ENCODE assay signal across 19 cellular contexts in genomic region chr11:94017446-94017845, GRCh38. TPM values are rescaled to one million over a fixed set of nuclear protein-coding genes. Genes with fewer than 3 reads are reported as not detected.
A peak's percentile ranks its signal among the peaks of the same experiment; 100 is the strongest.
DNase-seq lines count a peak whose midpoint lies in the region; ATAC-seq, FAIRE-seq and TF ChIP-seq lines count a peak whose summit lies in the region.
"Had no signal": no experiment of that assay in that cellular context is flagged by ENCODE, and none has a peak within 500 bp of the region (broad histone marks: within the 10 kb centered on the region; RNA-seq: fewer than 3 reads in every experiment).

No MANE protein-coding gene starts in this region.

- no peak overlapping the region for H3K4me3 Mint-ChIP-seq in GM23338
- H3K4me3 Mint-ChIP-seq: HFFc6 had no signal

- H2AFZ ChIP-seq in PC-9 (0 out of 2 replicates have a peak overlapping the region, but pooled peaks have one; percentile 3), GM23338 (no peak overlapping the region)

- ATAC-seq in GM23338, result no peak

- H3K9me2 ChIP-seq in PC-9 (ENCODE audit: insufficient read depth) (no peaks in the 10 kb centered on the region), GM23338 (ENCODE audit: insufficient read depth) (0 out of 2 replicates have a peak, but pooled peaks cover 11% of the 10 kb centered on the region)

- H3K79me2 ChIP-seq in PC-9 (ENCODE audit: low read depth), result no peaks in the 10 kb centered on the region
- no peaks in the 10 kb centered on the region for H3K79me2 ChIP-seq in GM23338 (replicated peaks; ENCODE audit: insufficient read depth)

- BruUV-seq in PC-9 (replicated peaks; lab: Mats Ljungman, UMichigan), result no TSS peak

- H3K4me2 ChIP-seq in PC-9, result no peak overlapping the region
- H3K4me2 ChIP-seq in GM23338, result no peak overlapping the region

- no peaks in the 10 kb centered on the region for H3K27me3 ChIP-seq in PC-9 (ENCODE audit: insufficient read depth, low read depth)
- no peaks in the 10 kb centered on the region for H3K27me3 ChIP-seq in bronchial epithelial cell (ENCODE audit: control insufficient read depth, insufficient read depth, low read length)
- H3K27me3 ChIP-seq in kidney epithelial cell (ENCODE audit: control insufficient read depth, insufficient read depth, low read length), result no peaks in the 10 kb centered on the region
- H3K27me3 ChIP-seq in GM23338 (ENCODE audit: insufficient read depth), result no peaks in the 10 kb centered on the region

- DNase-seq in ELR (ENCODE audit: low read depth) (peak; percentile 86), PC-9 (peak in 1 of 2 experiments; percentile 76), bronchial epithelial cell (ENCODE audit: low read depth) (peak; percentile 95), kidney epithelial cell (ENCODE audit: low read depth) (peak; percentile 51), SHP77 (lab: John Stamatoyannopoulos, UW) (no peak), NCI-H1048 (lab: John Stamatoyannopoulos, UW) (no peak), kidney glomerular epithelial cell (lab: John Stamatoyannopoulos, UW) (no peak), GM23338 (ENCODE audit: low spot score) (no peak)
- DNase-seq: C1 segment of cervical spinal cord; HFFc6; Karpas-422; NCI-H187; NCI-H345; NCI-H69; NK-92 treated with Interleukin-12 subunit alpha and Interleukin-12 subunit beta, amount 100 ng/mL, for 24 hours; OCI-M1 had no signal

- H3K27ac ChIP-seq in PC-9 (peak overlapping the region; percentile 28; the same call in 1 of the 2 replicates), GM23338 (ENCODE audit: low read depth) (no peak overlapping the region)
- H3K27ac ChIP-seq: RWPE1 had no signal

- H3K36me3 ChIP-seq in PC-9 (ENCODE audit: low read depth) (no peaks in the 10 kb centered on the region), bronchial epithelial cell (ENCODE audit: control insufficient read depth, insufficient read depth, low read length) (no peaks in the 10 kb centered on the region), kidney epithelial cell (ENCODE audit: control insufficient read depth, insufficient read depth, low read length) (no peaks in the 10 kb centered on the region), GM23338 (ENCODE audit: insufficient read depth) (peaks cover 3% of the 10 kb centered on the region; the same call in 1 of the 2 replicates)

- H3K9me3 ChIP-seq in PC-9 (ENCODE audit: insufficient read depth, low read depth), result peaks cover 8% of the 10 kb centered on the region

- H3K36me3 Mint-ChIP-seq in GM23338 (ENCODE audit: low read depth), result no peaks in the 10 kb centered on the region

- H3K4me3 ChIP-seq in PC-9, result no peak overlapping the region
- H3K4me3 ChIP-seq in bronchial epithelial cell (ENCODE audit: low read depth, low read length), result no peak overlapping the region
- no peak overlapping the region for H3K4me3 ChIP-seq in kidney epithelial cell (ENCODE audit: low read depth, low read length)
- H3K4me3 ChIP-seq in GM23338, result no peak overlapping the region

- CTCF ChIA-PET in PC-9 (lab: Charles Lee), result no interaction called here

- intact Hi-C loops in PC-9 (cut with micrococcal nuclease; ENCODE audit: unreplicated experiment), result no loop called here

- H3K27ac Mint-ChIP-seq in GM23338, result no peak overlapping the region
- H3K27ac Mint-ChIP-seq: HFFc6 had no signal

- H3K27me3 Mint-ChIP-seq in GM23338 (ENCODE audit: insufficient read depth, low read depth, poor library complexity), result peaks cover 2% of the 10 kb centered on the region

- peaks cover 17% of the 10 kb centered on the region for H3K9me3 Mint-ChIP-seq in GM23338

- peaks cover 5% of the 10 kb centered on the region for H3F3A ChIP-seq in PC-9 (ENCODE audit: insufficient read depth, low read depth)
- no peaks in the 10 kb centered on the region for H3F3A ChIP-seq in GM23338 (replicated peaks; ENCODE audit: low read depth)

- H3K4me1 ChIP-seq in PC-9 (replicated peaks; ENCODE audit: insufficient read depth), result peaks cover 29% of the 10 kb centered on the region
- no peaks in the 10 kb centered on the region for H3K4me1 ChIP-seq in GM23338 (ENCODE audit: insufficient read depth)

- no peaks in the 10 kb centered on the region for H4K20me1 ChIP-seq in PC-9 (ENCODE audit: insufficient read depth)
- H4K20me1 ChIP-seq in GM23338 (replicated peaks; ENCODE audit: insufficient read depth), result no peaks in the 10 kb centered on the region

- POLR2A ChIA-PET in PC-9 (lab: Charles Lee; ENCODE audit: unreplicated experiment), result no interaction called here

- H3K4me1 Mint-ChIP-seq in GM23338, result peaks cover 6% of the 10 kb centered on the region; the same call in 2 of the 3 replicates

- no peak for TF ChIP-seq CTCF in PC-9 (conservative IDR thresholded peaks at IDR 0.05)
- no peak for TF ChIP-seq CTCF in bronchial epithelial cell (IDR thresholded peaks at IDR 0.05; ENCODE audit: insufficient read depth, low read length, severe bottlenecking)
- no peak for TF ChIP-seq CTCF in kidney epithelial cell (IDR thresholded peaks at IDR 0.05; ENCODE audit: insufficient read depth, low read length, poor library complexity, severe bottlenecking)
- TF ChIP-seq CTCF in GM23338 (conservative IDR thresholded peaks at IDR 0.05; ENCODE audit: low read depth in 2 of 2), result no peak

- no peak for FAIRE-seq in bronchial epithelial cell (lab: Jason Lieb, UNC)
- FAIRE-seq: A204.1, H54 had no signal

TF ChIP-seq in GM23338, 12 proteins besides CTCF, POLR2A, EP300 and RAD21 (continues in another document):
- TF ChIP-seq NANOG (IDR thresholded peaks at IDR 0.05; ENCODE audit: borderline replicate concordance) (no peak), STAT1 (IDR thresholded peaks at IDR 0.05; ENCODE audit: unreplicated experiment) (no peak), EZH2 (IDR thresholded peaks at IDR 0.05; ENCODE audit: low read depth, unreplicated experiment) (no peak), CREB1 (CRISPR knock-in tag; IDR thresholded peaks at IDR 0.05; ENCODE audit: low read depth) (no peak), ETS1 (IDR thresholded peaks at IDR 0.05) (no peak), POLR2AphosphoS5 (IDR thresholded peaks at IDR 0.05; ENCODE audit: low read depth) (no peak), REST (IDR thresholded peaks at IDR 0.05; ENCODE audit: unreplicated experiment) (no peak)

RNA-seq across cellular contexts. Expression of gene HEPHL1, which starts 3.7 kb away (rescaled TPM):
- not detected in 2 replicates for total RNA-seq in PC-9 (2021)
- 0.26 and 0.51 TPM in 2 replicates for total RNA-seq in bronchial epithelial cell
- total RNA-seq in kidney epithelial cell, result not detected in 2 replicates
- 0.04 and 0.07 TPM in 2 replicates for total RNA-seq in GM23338 (2014; rRNA removed; shearing (Covaris generic))
- 0.17 and 0.21 TPM in 2 replicates for polyA plus RNA-seq in GM23338 (2016; fragmentation: Nextera tagmentation; extraction: Ambion mirVana)
- total RNA-seq: HFFc6 had no signal

Comparison
In these comparisons a context has a peak if more than half of its experiments do, and no peak if none do; other contexts are left out.
1. DNase-seq: peak in ELR (single experiment), bronchial epithelial cell (single experiment) and kidney epithelial cell (single experiment); none in SHP77 (0 of 2), NCI-H1048 (single experiment), kidney glomerular epithelial cell (single experiment) and GM23338 (single experiment).